In the genomic region with DNA sequence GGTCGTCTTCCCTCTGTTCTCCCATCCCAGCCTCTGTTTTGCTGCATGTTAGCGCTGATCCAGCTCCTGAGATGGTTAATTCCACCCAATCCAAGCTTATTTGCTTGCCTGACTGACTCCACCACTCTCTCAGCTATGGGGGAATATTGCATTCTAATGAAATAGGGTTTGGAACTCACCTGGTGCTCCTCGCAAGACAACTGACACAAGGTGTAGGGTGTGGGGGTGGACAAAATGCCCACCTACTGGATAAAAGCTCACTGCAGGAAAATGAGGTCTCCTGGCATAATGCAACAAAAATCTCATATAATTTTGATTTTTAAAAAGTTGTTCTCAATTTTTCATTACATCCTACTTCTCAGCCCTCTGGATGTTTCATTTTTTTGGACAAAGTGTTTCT, we compare ENCODE assay signal across 35 cellular contexts.
"Had no signal": no experiment of that assay in that cellular context is flagged by ENCODE, and none has a peak within 500 bp of the region (broad histone marks: within the 10 kb centered on the region; RNA-seq: fewer than 3 reads in every experiment).

No MANE protein-coding gene starts in this region.

- DNase-seq: Karpas-422, Kasumi-1, MG63, MM.1S, MV-4-11, NCI-H1048, NCI-H1092, NCI-H1092 treated with DMSO at 0.1 percent for 48 hours, NCI-H1105, NCI-H1105 treated with DMSO at 0.1 percent for 48 hours, NCI-H1417, NCI-H1417 treated with DMSO at 0.1 percent for 48 hours, NCI-H1436, NCI-H1436 treated with DMSO at 0.1 percent for 48 hours, NCI-H146, NCI-H1694, NCI-H1694 treated with DMSO at 0.1 percent for 48 hours, NCI-H187, NCI-H187 treated with DMSO at 0.1 percent for 48 hours, NCI-H1930, NCI-H2029, NCI-H2029 treated with DMSO at 0.1 percent for 48 hours, NCI-H2081, NCI-H2081 treated with DMSO at 0.1 percent for 48 hours, NCI-H2107, NCI-H2171, NCI-H2171 treated with DMSO at 0.1 percent for 48 hours, NCI-H2227 treated with DMSO at 0.1 percent for 48 hours, NCI-H226, NCI-H345, NCI-H446, NCI-H446 treated with DMSO at 0.1 percent for 48 hours, NCI-H510A, NCI-H510A treated with DMSO at 0.1 percent for 48 hours, NCI-H524 had no signal

- H3K9me3 ChIP-seq: MG63 had no signal

- H3K36me3 ChIP-seq: MG63 had no signal

- H3K4me3 ChIP-seq: MG63 had no signal
